In genomic region chr3:164515256-164515655, GRCh38 we compare ENCODE assay signal across 35 cellular contexts.
"Had no signal": no experiment of that assay in that cellular context is flagged by ENCODE, and none has a peak within 500 bp of the region (broad histone marks: within the 10 kb centered on the region; RNA-seq: fewer than 3 reads in every experiment).

No MANE protein-coding gene starts in this region.

- H3K36me3 Mint-ChIP-seq: activated CD4-positive, alpha-beta memory T cell treated with anti-CD3 and anti-CD28 coated beads for 36 hours; activated CD8-positive, alpha-beta memory T cell treated with anti-CD3 and anti-CD28 coated beads, Interleukin-2, amount 10 ng/mL, durations not matched to agents 7 days and 5 days; activated naive CD4-positive, alpha-beta T cell treated with anti-CD3 and anti-CD28 coated beads, Interleukin-2, amount 50 U/mL, for 24 hours; activated naive CD8-positive, alpha-beta T cell treated with anti-CD3 and anti-CD28 coated beads for 36 hours had no signal

- H3K4me1 Mint-ChIP-seq: activated B cell treated with CpG ODN at 0.5 μM for 24 hours; activated CD4-positive, alpha-beta T cell treated with anti-CD3 and anti-CD28 coated beads for 36 hours; activated CD4-positive, alpha-beta T cell treated with anti-CD3 and anti-CD28 coated beads, Interleukin-2, amount 10 ng/mL, durations not matched to agents 24 days and 14 days; activated CD8-positive, alpha-beta memory T cell treated with anti-CD3 and anti-CD28 coated beads, Interleukin-2, amount 10 ng/mL, durations not matched to agents 7 days and 5 days; activated naive CD4-positive, alpha-beta T cell treated with anti-CD3 and anti-CD28 coated beads, Interleukin-2, amount 50 U/mL, for 24 hours; activated naive CD8-positive, alpha-beta T cell treated with anti-CD3 and anti-CD28 coated beads for 36 hours; activated naive CD8-positive, alpha-beta T cell treated with anti-CD3 and anti-CD28 coated beads, Interleukin-2, amount 50 U/mL, for 24 hours; T-helper 17 cell had no signal

- H3K4me3 ChIP-seq: adrenal gland, body of pancreas, esophagus squamous epithelium had no signal

- H3K4me3 Mint-ChIP-seq: activated B cell treated with CpG ODN at 0.5 μM for 24 hours; activated CD4-positive, alpha-beta memory T cell treated with anti-CD3 and anti-CD28 coated beads for 36 hours; activated CD4-positive, alpha-beta T cell treated with anti-CD3 and anti-CD28 coated beads for 36 hours; activated CD4-positive, alpha-beta T cell treated with anti-CD3 and anti-CD28 coated beads, Interleukin-2, amount 10 ng/mL, durations not matched to agents 24 days and 14 days; activated CD8-positive, alpha-beta memory T cell treated with anti-CD3 and anti-CD28 coated beads, Interleukin-2, amount 10 ng/mL, durations not matched to agents 7 days and 5 days; activated CD8-positive, alpha-beta T cell treated with anti-CD3 and anti-CD28 coated beads, Interleukin-2, amount 10 ng/mL, durations not matched to agents 7 days and 5 days; activated naive CD4-positive, alpha-beta T cell treated with anti-CD3 and anti-CD28 coated beads for 36 hours; activated naive CD4-positive, alpha-beta T cell treated with anti-CD3 and anti-CD28 coated beads, Interleukin-2, amount 50 U/mL, for 24 hours; activated naive CD8-positive, alpha-beta T cell treated with anti-CD3 and anti-CD28 coated beads for 36 hours; activated naive CD8-positive, alpha-beta T cell treated with anti-CD3 and anti-CD28 coated beads, Interleukin-2, amount 50 U/mL, for 24 hours; activated T-helper 1 cell treated with anti-CD3 and anti-CD28 coated beads, Interleukin-12 subunit alpha, Interleukin-12 subunit beta, Interleukin-2, Interleukin-4 antibody, amounts not matched to agents 30 ng/mL and 10 ng/mL and 1 ng/mL, durations not matched to agents 14 hours and 24 hours and 36 hours; T-helper 17 cell; T-helper 2 cell treated with Interferon-gamma antibody and Interleukin-4, amounts not matched to agents 5 μg/mL and 100 μg/mL, for 36 hours had no signal

- H3K27me3 ChIP-seq: adrenal gland, body of pancreas, esophagus squamous epithelium had no signal

- DNase-seq: activated B cell treated with CpG ODN at 0.5 μM for 24 hours; activated CD4-positive, alpha-beta memory T cell treated with anti-CD3 and anti-CD28 coated beads for 36 hours; activated CD4-positive, alpha-beta T cell treated with anti-CD3 and anti-CD28 coated beads for 36 hours; activated CD4-positive, alpha-beta T cell treated with anti-CD3 and anti-CD28 coated beads, Interleukin-2, amount 10 ng/mL, durations not matched to agents 24 days and 14 days; activated CD8-positive, alpha-beta memory T cell treated with anti-CD3 and anti-CD28 coated beads, Interleukin-2, amount 10 ng/mL, durations not matched to agents 7 days and 5 days; activated CD8-positive, alpha-beta memory T cell treated with anti-CD3 and anti-CD28 coated beads, Interleukin-2, amount 50 U/mL, for 4 hours; activated CD8-positive, alpha-beta T cell treated with anti-CD3 and anti-CD28 coated beads, Interleukin-2, amount 10 ng/mL, durations not matched to agents 7 days and 5 days; activated effector memory CD4-positive, alpha-beta T cell treated with anti-CD3 and anti-CD28 coated beads, Interleukin-2, amount 50 U/mL, for 16 hours; activated naive CD4-positive, alpha-beta T cell treated with anti-CD3 and anti-CD28 coated beads for 36 hours; activated naive CD8-positive, alpha-beta T cell treated with anti-CD3 and anti-CD28 coated beads for 36 hours; activated naive CD8-positive, alpha-beta T cell treated with anti-CD3 and anti-CD28 coated beads, Interleukin-2, amount 50 U/mL, for 24 hours; activated T-cell treated with anti-CD3 and anti-CD28 coated beads, Interleukin-2, amount 50 U/mL, for 1 hour; activated T-cell treated with anti-CD3 and anti-CD28 coated beads, Interleukin-2, amount 50 U/mL, for 48 hours; adrenal gland; amygdala; aorta; body of pancreas; central memory CD4-positive, alpha-beta T cell; effector CD8-positive, alpha-beta T cell; esophagus squamous epithelium; foreskin melanocyte; head of caudate nucleus; T-helper 1 cell; T-helper 17 cell; T1000; WERI-Rb-1 had no signal

- H3K4me1 ChIP-seq: adrenal gland, body of pancreas, esophagus squamous epithelium had no signal

- FAIRE-seq: colon, endometrium, endothelial cell of umbilical vein had no signal

- H3K36me3 ChIP-seq: adrenal gland, esophagus squamous epithelium, WERI-Rb-1 had no signal

- H3K27ac Mint-ChIP-seq: activated B cell treated with CpG ODN at 0.5 μM for 24 hours; activated CD4-positive, alpha-beta memory T cell treated with anti-CD3 and anti-CD28 coated beads for 36 hours; activated CD4-positive, alpha-beta T cell treated with anti-CD3 and anti-CD28 coated beads for 36 hours; activated CD4-positive, alpha-beta T cell treated with anti-CD3 and anti-CD28 coated beads, Interleukin-2, amount 10 ng/mL, durations not matched to agents 24 days and 14 days; activated CD8-positive, alpha-beta memory T cell treated with anti-CD3 and anti-CD28 coated beads, Interleukin-2, amount 10 ng/mL, durations not matched to agents 7 days and 5 days; activated CD8-positive, alpha-beta T cell treated with anti-CD3 and anti-CD28 coated beads, Interleukin-2, amount 10 ng/mL, durations not matched to agents 7 days and 5 days; activated naive CD4-positive, alpha-beta T cell treated with anti-CD3 and anti-CD28 coated beads for 36 hours; activated naive CD4-positive, alpha-beta T cell treated with anti-CD3 and anti-CD28 coated beads, Interleukin-2, amount 50 U/mL, for 24 hours; activated naive CD8-positive, alpha-beta T cell treated with anti-CD3 and anti-CD28 coated beads for 36 hours; activated naive CD8-positive, alpha-beta T cell treated with anti-CD3 and anti-CD28 coated beads, Interleukin-2, amount 50 U/mL, for 24 hours; activated T-helper 1 cell treated with anti-CD3 and anti-CD28 coated beads, Interleukin-12 subunit alpha, Interleukin-12 subunit beta, Interleukin-2, Interleukin-4 antibody, amounts not matched to agents 30 ng/mL and 10 ng/mL and 1 ng/mL, durations not matched to agents 14 hours and 24 hours and 36 hours; activated T-helper 2 cell treated with anti-CD3 and anti-CD28 coated beads, Interferon-gamma antibody, Interleukin-2, Interleukin-4, amounts not matched to agents 10 μg/mL and 5 μg/mL and 100 μg/mL, durations not matched to agents 14 hours and 24 hours and 36 hours; T-helper 17 cell; T-helper 2 cell treated with Interferon-gamma antibody and Interleukin-4, amounts not matched to agents 5 μg/mL and 100 μg/mL, for 36 hours had no signal

- ATAC-seq: activated CD4-positive, alpha-beta T cell treated with anti-CD3 and anti-CD28 coated beads for 36 hours; activated CD4-positive, CD25-positive, alpha-beta regulatory T cell treated with anti-CD3 and anti-CD28 coated beads, Interleukin-2, amount 50 U/mL, for 24 hours; activated CD8-positive, alpha-beta memory T cell treated with anti-CD3 and anti-CD28 coated beads, Interleukin-2, amount 10 ng/mL, durations not matched to agents 7 days and 5 days; activated CD8-positive, alpha-beta T cell treated with anti-CD3 and anti-CD28 coated beads, Interleukin-2, amount 10 ng/mL, durations not matched to agents 7 days and 5 days; activated naive CD8-positive, alpha-beta T cell treated with anti-CD3 and anti-CD28 coated beads, Interleukin-2, amount 50 U/mL, for 24 hours; body of pancreas; T-helper 17 cell had no signal

- H3K27ac ChIP-seq: adrenal gland, body of pancreas, epithelial cell of prostate, esophagus squamous epithelium, WERI-Rb-1 had no signal

- H3K9me3 ChIP-seq: adrenal gland, body of pancreas had no signal
